ENCODE assay signal across 1 cellular context in the genomic region with DNA sequence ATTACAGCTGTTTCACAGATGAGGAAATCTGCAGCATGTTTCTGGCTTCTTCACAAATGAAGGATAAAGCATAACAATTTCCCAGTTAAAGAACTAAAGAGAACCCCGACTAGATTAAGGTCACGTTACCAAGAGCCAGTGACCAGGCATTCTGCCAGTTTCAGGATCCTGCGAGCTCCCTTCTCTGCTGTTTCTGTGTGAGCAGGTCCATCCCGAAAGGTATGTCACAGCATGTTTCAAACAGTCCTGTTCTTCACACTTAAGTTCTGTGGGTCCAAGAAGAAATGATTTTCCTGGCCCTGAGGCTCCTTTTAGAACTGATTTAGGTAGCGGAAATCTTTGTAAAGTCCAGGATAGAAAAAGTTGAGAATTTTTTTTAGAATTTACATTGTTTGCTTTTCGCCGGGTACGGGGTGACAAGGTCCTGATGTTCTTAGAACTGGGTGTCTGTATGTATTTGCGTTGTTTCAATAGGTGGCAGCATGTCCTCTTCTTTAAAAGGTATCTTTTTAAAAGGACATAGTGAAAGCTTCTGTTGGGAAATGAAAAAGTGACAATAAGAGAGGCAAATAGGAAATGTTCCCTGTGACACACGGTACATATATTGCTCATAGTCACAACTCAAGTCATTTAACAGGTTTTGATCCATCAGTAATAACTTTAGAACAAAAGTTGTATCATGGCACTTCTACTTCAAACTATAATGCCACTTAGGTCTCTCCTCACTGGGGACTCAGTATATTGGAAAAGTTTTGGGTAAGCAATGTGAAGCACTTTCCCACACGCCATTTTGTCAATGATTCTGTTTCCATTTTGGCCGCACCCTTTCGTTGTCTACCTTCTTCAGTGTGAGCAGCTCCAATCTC.
TF ChIP-seq lines count a peak whose summit lies in the region.

No MANE protein-coding gene starts in this region.

TF ChIP-seq in HEK293, 187 proteins besides CTCF, POLR2A, EP300 and RAD21 (continued from another document):
- TF ChIP-seq TSHZ1 (tag by site-specific recombination; IDR thresholded peaks at IDR 0.05; ENCODE audit: borderline replicate concordance), result no peak
